ENCODE assay signal across 8 cellular contexts in the genomic region with DNA sequence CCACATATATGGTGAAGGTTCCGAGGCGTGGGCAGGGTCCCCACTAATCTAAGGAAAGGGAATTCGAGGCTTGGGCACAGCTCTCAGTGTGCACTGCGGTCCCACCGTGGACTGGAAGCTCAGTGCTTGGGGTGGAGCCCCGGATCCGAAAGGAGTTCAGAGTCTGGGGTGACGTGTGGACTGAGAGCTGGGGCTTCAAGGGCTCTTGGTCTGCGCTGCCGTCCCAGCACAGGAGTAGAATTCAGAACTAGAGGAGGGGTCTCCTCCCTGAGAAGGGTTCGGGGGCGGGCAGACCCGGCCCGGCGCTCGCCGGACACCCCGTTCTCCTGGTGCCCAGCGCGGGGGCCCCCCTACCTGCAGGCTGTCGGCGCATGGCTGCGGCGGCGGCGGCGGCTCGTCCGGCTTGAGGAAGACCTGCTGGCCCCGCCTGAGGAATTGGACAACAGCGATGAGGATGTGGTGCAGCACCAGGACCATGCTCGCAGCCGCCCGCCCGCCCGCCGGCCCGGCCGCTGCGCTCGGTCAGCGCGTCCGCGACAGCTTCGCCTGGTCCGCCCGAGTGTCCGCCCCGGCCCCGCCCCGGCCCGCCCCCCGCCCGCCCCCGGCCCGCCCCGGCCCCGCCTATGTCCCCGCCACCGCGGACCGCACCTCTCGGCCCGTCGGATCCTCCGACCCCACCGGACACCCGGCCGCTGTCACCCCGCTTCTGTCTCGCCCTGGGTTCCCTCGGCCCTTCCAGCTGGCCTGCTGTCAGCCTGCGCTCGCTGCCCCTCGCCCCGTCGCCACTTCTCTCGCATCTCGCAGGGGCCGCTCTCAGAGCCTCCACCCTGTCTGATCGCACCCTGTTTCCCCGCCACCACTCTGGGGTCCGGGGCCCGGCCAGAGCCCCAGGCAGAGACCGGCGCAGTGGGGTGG. TPM values are rescaled to one million over a fixed set of nuclear protein-coding genes. Genes with fewer than 3 reads are reported as not detected.
A peak's percentile ranks its signal among the peaks of the same experiment; 100 is the strongest.
DNase-seq lines count a peak whose midpoint lies in the region; ATAC-seq and TF ChIP-seq lines count a peak whose summit lies in the region.

No MANE protein-coding gene starts in this region.

- H3K9me3 ChIP-seq in BLaER1 (no peaks in the 10 kb centered on the region), neuron (ENCODE audit: low read length) (no peaks in the 10 kb centered on the region)

- H3K4me3 ChIP-seq in BLaER1 (peak overlapping the region; percentile 62), fibroblast of the aortic adventitia (ENCODE audit: low read depth, low read length) (peak overlapping the region; percentile 58), neuron (ENCODE audit: low read length) (peak overlapping the region; percentile 25)

- DNase-seq in activated CD8-positive, alpha-beta memory T cell treated with anti-CD3 and anti-CD28 coated beads for 24 hours, result peak; percentile 62
- no peak for DNase-seq in fibroblast of the aortic adventitia (ENCODE audit: low read depth)
- DNase-seq in pons (ENCODE audit: low spot score), result no peak
- no peak for DNase-seq in DMS 273 (lab: John Stamatoyannopoulos, UW; ENCODE audit: unreplicated experiment)
- no peak for DNase-seq in activated gamma-delta T cell treated with Interleukin-2 at 50 U/mL for 16 hours

- H4K20me1 ChIP-seq in BLaER1, result 0 out of 2 replicates have a peak, but pooled peaks cover 15% of the 10 kb centered on the region

- H2AFZ ChIP-seq in neuron (ENCODE audit: low read depth, low read length), result peak overlapping the region; percentile 23

- H3K4me1 ChIP-seq in BLaER1 (no peaks in the 10 kb centered on the region), neuron (ENCODE audit: insufficient read depth, low read length) (peaks cover 6% of the 10 kb centered on the region)

- H3K27me3 ChIP-seq in BLaER1, result peaks cover 39% of the 10 kb centered on the region
- peaks cover 41% of the 10 kb centered on the region for H3K27me3 ChIP-seq in neuron (ENCODE audit: insufficient read depth, low read length)

- H3K4me2 ChIP-seq in BLaER1, result peak overlapping the region; percentile 91

- ATAC-seq in HG03045 (IDR thresholded peaks at IDR 0.05; ENCODE audit: unreplicated experiment), result peak; percentile 8

- no peak for TF ChIP-seq CTCF in fibroblast of the aortic adventitia (IDR thresholded peaks at IDR 0.05; ENCODE audit: insufficient read depth, low read length)

- H3K9ac ChIP-seq in BLaER1, result no peak overlapping the region

- H3K36me3 ChIP-seq in BLaER1, result no peaks in the 10 kb centered on the region
- H3K36me3 ChIP-seq in neuron (ENCODE audit: insufficient read depth, low read length), result no peaks in the 10 kb centered on the region

- H3K27ac ChIP-seq in BLaER1, result no peak overlapping the region

RNA-seq across cellular contexts. Expression of a gene that starts 32.1 kb away (rescaled TPM):
- total RNA-seq in fibroblast of the aortic adventitia (ENCODE audit: low replicate concordance), result 0.41 TPM in 1 of 2 replicates, not detected in the other
